30 cellular contexts compared by ENCODE assay signal in genomic region chr17:20211246-20211645, GRCh38.
"Had no signal": no experiment of that assay in that cellular context is flagged by ENCODE, and none has a peak within 500 bp of the region (broad histone marks: within the 10 kb centered on the region; RNA-seq: fewer than 3 reads in every experiment).

No MANE protein-coding gene starts in this region.

- FAIRE-seq: bronchial epithelial cell had no signal

- H3K27ac ChIP-seq: VCaP had no signal

- ATAC-seq: activated naive CD4-positive, alpha-beta T cell treated with anti-CD3 and anti-CD28 coated beads, Interleukin-2, amount 50 U/mL, for 72 hours; activated T-cell treated with anti-CD3 and anti-CD28 coated beads, Interleukin-2, amount 50 U/mL, for 4 hours; Panc1; SK-N-SH treated with all-trans-retinoic acid at 6 μM for 48 hours had no signal

- DNase-seq: activated B cell treated with CpG ODN at 0.5 μM for 24 hours; activated CD4-positive, alpha-beta memory T cell treated with anti-CD3 and anti-CD28 coated beads for 36 hours; activated CD4-positive, alpha-beta T cell treated with anti-CD3 and anti-CD28 coated beads for 4 hours; activated CD4-positive, alpha-beta T cell treated with anti-CD3 and anti-CD28 coated beads, Interleukin-2, amount 50 U/mL, for 1 hour; activated CD4-positive, CD25-positive, alpha-beta regulatory T cell treated with anti-CD3 and anti-CD28 coated beads, Interleukin-2, amount 50 U/mL, for 72 hours; activated CD8-positive, alpha-beta memory T cell treated with anti-CD3 and anti-CD28 coated beads, Interleukin-2, amount 50 U/mL, for 4 hours; activated gamma-delta T cell treated with Interleukin-2 at 50 U/mL for 16 hours; activated naive CD4-positive, alpha-beta T cell treated with anti-CD3 and anti-CD28 coated beads for 36 hours; activated T-cell treated with anti-CD3 and anti-CD28 coated beads for 4 hours; activated T-cell treated with anti-CD3 and anti-CD28 coated beads, Interleukin-2, amount 50 U/mL, for 4 hours; anterior cingulate cortex; caudate nucleus; Karpas-422; KBM-7; NCI-H1105 treated with DMSO at 0.1 percent for 48 hours; NCI-H1436; NCI-H1694; NCI-H1930; NCI-H2081 treated with DMSO at 0.1 percent for 48 hours; NCI-H345; NCI-H524 treated with DMSO at 0.1 percent for 48 hours; SHP77 treated with DMSO at 0.1 percent for 48 hours; T-helper 1 cell; T-helper 2 cell; T-helper 9 cell had no signal
